Comparison of ENCODE assay signal across 12 cellular contexts in the genomic region with DNA sequence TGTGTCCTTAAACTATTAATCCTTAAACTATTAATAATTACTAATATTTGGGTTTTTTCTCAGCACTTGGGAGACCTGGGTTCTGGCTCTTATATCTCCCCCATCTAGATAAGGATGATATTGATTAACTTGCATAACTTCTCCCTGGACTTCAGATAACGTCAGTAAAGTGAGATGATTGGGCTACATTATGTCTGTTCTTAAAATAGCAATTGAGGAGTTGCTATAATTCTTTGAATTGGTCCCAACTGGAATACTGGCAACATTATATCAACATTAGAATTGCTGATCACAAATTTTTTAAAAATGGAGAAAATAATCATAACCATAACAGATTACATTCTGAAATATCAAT. TPM values are rescaled to one million over a fixed set of nuclear protein-coding genes. Genes with fewer than 3 reads are reported as not detected.
DNase-seq lines count a peak whose midpoint lies in the region; ATAC-seq and TF ChIP-seq lines count a peak whose summit lies in the region.
"Had no signal": no experiment of that assay in that cellular context is flagged by ENCODE, and none has a peak within 500 bp of the region (broad histone marks: within the 10 kb centered on the region; RNA-seq: fewer than 3 reads in every experiment).

No MANE protein-coding gene starts in this region.

- BruUV-seq in OCI-LY7 (replicated peaks; lab: Mats Ljungman, UMichigan): no TSS peak

- H3K9me3 Mint-ChIP-seq in activated naive CD4-positive, alpha-beta T cell treated with anti-CD3 and anti-CD28 coated beads, Interleukin-2, amount 10 ng/mL, durations not matched to agents 7 days and 5 days: no peaks in the 10 kb centered on the region

- H3K4me1 Mint-ChIP-seq in activated naive CD4-positive, alpha-beta T cell treated with anti-CD3 and anti-CD28 coated beads, Interleukin-2, amount 10 ng/mL, durations not matched to agents 7 days and 5 days: peaks cover 57% of the 10 kb centered on the region

- intact Hi-C loops in OCI-LY7 (cut with micrococcal nuclease; ENCODE audit: unreplicated experiment): no loop called here

- peak overlapping the region; percentile 77 for H3K4me2 ChIP-seq in OCI-LY7 (ENCODE audit: low read length)

- DNase-seq in activated naive CD4-positive, alpha-beta T cell treated with anti-CD3 and anti-CD28 coated beads, Interleukin-2, amount 10 ng/mL, durations not matched to agents 7 days and 5 days: no peak
- DNase-seq in activated naive CD4-positive, alpha-beta T cell treated with Interleukin-2 at 50 U/mL for 16 hours: no peak
- DNase-seq in OCI-LY7 (ENCODE audit: low spot score) (peak; percentile 24), epithelial cell of proximal tubule (ENCODE audit: low read depth) (no peak), thoracic aorta (ENCODE audit: low spot score) (no peak), SKM-1 treated with dmso at 0.1 percent for 144 hours (lab: John Stamatoyannopoulos, UW; ENCODE audit: unreplicated experiment) (no peak), NCI-H774 (lab: John Stamatoyannopoulos, UW) (no peak)
- DNase-seq: GF-D8, NCI-H146, SW 1271 had no signal

- H3K4me1 ChIP-seq in OCI-LY7 (ENCODE audit: insufficient read depth, low read length, poor library complexity, severe bottlenecking): peaks cover 55% of the 10 kb centered on the region
- no peaks in the 10 kb centered on the region for H3K4me1 ChIP-seq in thoracic aorta (ENCODE audit: control insufficient read depth in 1 of 2, low read depth in 2 of 2)

- H3K4me3 Mint-ChIP-seq in activated naive CD4-positive, alpha-beta T cell treated with anti-CD3 and anti-CD28 coated beads, Interleukin-2, amount 10 ng/mL, durations not matched to agents 7 days and 5 days: peak overlapping the region; percentile 93

- H3K9me3 ChIP-seq in OCI-LY7 (ENCODE audit: low read length): 0 out of 2 replicates have a peak, but pooled peaks cover 6% of the 10 kb centered on the region
- no peaks in the 10 kb centered on the region for H3K9me3 ChIP-seq in thoracic aorta

- no peaks in the 10 kb centered on the region for H3K9me2 ChIP-seq in OCI-LY7 (ENCODE audit: insufficient read depth, low read length)

- H3K27me3 ChIP-seq in thoracic aorta (replicated peaks; ENCODE audit: insufficient read depth): no peaks in the 10 kb centered on the region

- peaks cover 88% of the 10 kb centered on the region for H3K79me2 ChIP-seq in OCI-LY7 (ENCODE audit: insufficient read depth, low read depth, low read length)

- H3K36me3 ChIP-seq in OCI-LY7 (ENCODE audit: insufficient read depth, low read length): peaks cover 63% of the 10 kb centered on the region
- H3K36me3 ChIP-seq in thoracic aorta: no peaks in the 10 kb centered on the region

- no peaks in the 10 kb centered on the region for H3K27me3 Mint-ChIP-seq in activated naive CD4-positive, alpha-beta T cell treated with anti-CD3 and anti-CD28 coated beads, Interleukin-2, amount 10 ng/mL, durations not matched to agents 7 days and 5 days

- CTCF ChIA-PET in activated naive CD4-positive, alpha-beta T cell treated with anti-CD3 and anti-CD28 coated beads, Interleukin-2, amount 10 ng/mL, durations not matched to agents 7 days and 5 days (lab: Charles Lee): no interaction called here
- CTCF ChIA-PET in OCI-LY7 (lab: Charles Lee; ENCODE audit: unreplicated experiment): no interaction called here

- H3K36me3 Mint-ChIP-seq in activated naive CD4-positive, alpha-beta T cell treated with anti-CD3 and anti-CD28 coated beads, Interleukin-2, amount 10 ng/mL, durations not matched to agents 7 days and 5 days: peaks cover 34% of the 10 kb centered on the region

- H3K4me3 ChIP-seq in OCI-LY7 (ENCODE audit: low read depth, low read length, poor library complexity, severe bottlenecking) (peak overlapping the region; percentile 93), epithelial cell of proximal tubule (ENCODE audit: low read depth, low read length) (peak overlapping the region; percentile 82), thoracic aorta (peak overlapping the region; percentile 70)

- ATAC-seq in thoracic aorta (ENCODE audit: insufficient number of reproducible peaks, low FRiP score, low read depth) (no peak), HG02938 (IDR thresholded peaks at IDR 0.05; ENCODE audit: unreplicated experiment) (no peak)
- ATAC-seq: sciatic nerve had no signal

- H4K20me1 ChIP-seq in OCI-LY7 (ENCODE audit: insufficient read depth, low read length): no peaks in the 10 kb centered on the region

- no peak overlapping the region for H2AFZ ChIP-seq in OCI-LY7 (ENCODE audit: low read length)

- peak overlapping the region; percentile 96 for H3K27ac Mint-ChIP-seq in activated naive CD4-positive, alpha-beta T cell treated with anti-CD3 and anti-CD28 coated beads, Interleukin-2, amount 10 ng/mL, durations not matched to agents 7 days and 5 days

- TF ChIP-seq CTCF in OCI-LY7 (conservative IDR thresholded peaks at IDR 0.05; ENCODE audit: low read length) (no peak), epithelial cell of proximal tubule (conservative IDR thresholded peaks at IDR 0.05; ENCODE audit: low read depth, low read length) (no peak), thoracic aorta (IDR thresholded peaks at IDR 0.05) (no peak)

- POLR2A ChIA-PET in OCI-LY7 (lab: Charles Lee): interaction anchor here (0.9 to 3.8 kb wide), 9 partner anchors 9 to 104 kb away, joined by 3 to 26 read pairs (median 7); no protein-coding TSS in a partner anchor

- H3K27ac ChIP-seq in OCI-LY7 (ENCODE audit: low read depth, low read length, poor library complexity, severe bottlenecking): peak overlapping the region; percentile 92
- no peak overlapping the region for H3K27ac ChIP-seq in thoracic aorta

RNA-seq across cellular contexts. Expression of a gene that starts 1.9 kb away (rescaled TPM):
- 58.1 and 65.8 TPM in 2 replicates for total RNA-seq in OCI-LY7 (2014; rRNA removed; shearing (Covaris generic))
- total RNA-seq in OCI-LY7 (2022) (167 and 196 TPM in 2 replicates), epithelial cell of proximal tubule (1.6 and 3.1 TPM in 2 replicates), thoracic aorta (1 to 10 TPM; 8.4 to 9.2 TPM)

Comparison
In these comparisons a context has a peak if more than half of its experiments do, and no peak if none do; other contexts are left out.
1. RNA of a gene that starts 1.9 kb away (total RNA-seq): 58.1 to 196 TPM in OCI-LY7; 8.4 to 9.2 TPM in thoracic aorta and 1.6 to 3.1 TPM in epithelial cell of proximal tubule; every median in the first group is over 4 times any median in the second.
2. Peak in every context shown above with its lines, with median percentiles within 50 percentile points of each other: H3K4me3 ChIP-seq.